In the genomic region with DNA sequence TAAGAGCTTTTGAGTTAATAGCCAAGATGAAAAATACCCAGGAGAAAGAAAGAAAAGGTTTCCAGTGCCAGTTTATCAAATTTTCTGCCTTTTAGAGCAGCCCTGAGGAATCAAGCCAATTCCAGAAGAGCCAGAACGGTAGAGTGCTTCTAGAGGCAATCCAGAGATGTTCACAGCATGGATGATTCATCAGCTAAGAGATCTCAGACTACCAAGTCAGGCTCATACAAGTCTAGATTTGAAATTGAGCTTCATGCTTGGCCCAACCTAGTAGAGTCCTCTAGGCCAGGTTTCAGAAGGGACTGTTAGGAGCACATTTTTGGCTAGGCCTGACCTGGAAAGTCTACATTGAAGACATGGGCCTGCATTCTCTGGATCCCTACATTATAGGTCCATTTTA, we compare ENCODE assay signal across 20 cellular contexts. TPM values are rescaled to one million over a fixed set of nuclear protein-coding genes. Genes with fewer than 3 reads are reported as not detected.
DNase-seq lines count a peak whose midpoint lies in the region; ATAC-seq and TF ChIP-seq lines count a peak whose summit lies in the region.
"Had no signal": no experiment of that assay in that cellular context is flagged by ENCODE, and none has a peak within 500 bp of the region (broad histone marks: within the 10 kb centered on the region; RNA-seq: fewer than 3 reads in every experiment).

No MANE protein-coding gene starts in this region.

- H3K9me3 ChIP-seq in mammary epithelial cell (replicated peaks; ENCODE audit: insufficient read depth, low read length) = no peaks in the 10 kb centered on the region
- no peaks in the 10 kb centered on the region for H3K9me3 ChIP-seq in CD8-positive, alpha-beta memory T cell (ENCODE audit: low read length)
- H3K9me3 ChIP-seq: Peyer's patch had no signal

- no peak for ATAC-seq in stimulated activated naive CD8-positive, alpha-beta T cell treated with anti-CD3 and anti-CD28 coated beads, Interleukin-15, Interleukin-2, amounts not matched to agents 100 U/mL and 50 U/mL, for 24 hours
- ATAC-seq in HG03457 (IDR thresholded peaks at IDR 0.05; ENCODE audit: unreplicated experiment) (no peak), GM21447 (IDR thresholded peaks at IDR 0.05; ENCODE audit: unreplicated experiment) (no peak)

- no peak overlapping the region for H3K9ac ChIP-seq in mammary epithelial cell (ENCODE audit: insufficient read depth, low read length)

- no peaks in the 10 kb centered on the region for H3K27me3 ChIP-seq in mammary epithelial cell (ENCODE audit: insufficient read depth, low read length)
- H3K27me3 ChIP-seq in CD8-positive, alpha-beta memory T cell (ENCODE audit: insufficient read depth, low read length, poor library complexity, severe bottlenecking) = no peaks in the 10 kb centered on the region
- H3K27me3 ChIP-seq: Peyer's patch had no signal

- BruUV-seq in mammary epithelial cell (replicated peaks; lab: Mats Ljungman, UMichigan) = no TSS peak

- H3K36me3 Mint-ChIP-seq in stimulated activated naive CD8-positive, alpha-beta T cell treated with anti-CD3 and anti-CD28 coated beads, Interleukin-15, Interleukin-2, amounts not matched to agents 100 ng/mL and 50 ng/mL, for 24 hours (ENCODE audit: low read depth) = peaks cover 45% of the 10 kb centered on the region
- H3K36me3 Mint-ChIP-seq in CD8-positive, alpha-beta memory T cell = peaks cover 19 to 84% (median 24%) of the 10 kb centered on the region in 3 donors

- 8% methylated on average over 1 of the region's 1 CpG for WGBS in mammary epithelial cell (ENCODE audit: low coverage, missing lambda C conversion rate)

- peak overlapping the region; percentile 9 for H3K27ac Mint-ChIP-seq in stimulated activated naive CD8-positive, alpha-beta T cell treated with anti-CD3 and anti-CD28 coated beads, Interleukin-15, Interleukin-2, amounts not matched to agents 100 ng/mL and 50 ng/mL, for 24 hours
- no peak overlapping the region for H3K27ac Mint-ChIP-seq in CD8-positive, alpha-beta memory T cell

- no peak for TF ChIP-seq CTCF in mammary epithelial cell (conservative IDR thresholded peaks at IDR 0.05 in 1 of 2, IDR thresholded peaks at IDR 0.05 in 1 of 2; ENCODE audit: extremely low read depth in 1 of 2, insufficient read depth in 1 of 2, low read depth in 1 of 2, low read length in 2 of 2)

- no peak overlapping the region for H3K27ac ChIP-seq in mammary epithelial cell (ENCODE audit: insufficient read depth, low read depth, low read length)
- H3K27ac ChIP-seq in CD8-positive, alpha-beta memory T cell (ENCODE audit: low read depth, low read length) = no peak overlapping the region
- H3K27ac ChIP-seq: Peyer's patch had no signal

- POLR2A ChIA-PET in CD8-positive, alpha-beta memory T cell (lab: Charles Lee) = no interaction called here

- H3K4me3 Mint-ChIP-seq in stimulated activated naive CD8-positive, alpha-beta T cell treated with anti-CD3 and anti-CD28 coated beads, Interleukin-15, Interleukin-2, amounts not matched to agents 100 ng/mL and 50 ng/mL, for 24 hours = no peak overlapping the region
- no peak overlapping the region for H3K4me3 Mint-ChIP-seq in CD8-positive, alpha-beta memory T cell

- CTCF ChIA-PET in mammary epithelial cell (lab: Charles Lee; ENCODE audit: low non-redundant PET) = no interaction called here
- CTCF ChIA-PET in CD8-positive, alpha-beta memory T cell (lab: Charles Lee) = no interaction called here

- no peak overlapping the region for H3K4me2 ChIP-seq in mammary epithelial cell (ENCODE audit: insufficient read depth, low read depth, low read length)

- no peaks in the 10 kb centered on the region for H3K9me3 Mint-ChIP-seq in stimulated activated naive CD8-positive, alpha-beta T cell treated with anti-CD3 and anti-CD28 coated beads, Interleukin-15, Interleukin-2, amounts not matched to agents 100 ng/mL and 50 ng/mL, for 24 hours
- H3K9me3 Mint-ChIP-seq in CD8-positive, alpha-beta memory T cell = no peaks in the 10 kb centered on the region

- intact Hi-C loops in mammary epithelial cell (cut with micrococcal nuclease) = no loop called here

- no peaks in the 10 kb centered on the region for H3K27me3 Mint-ChIP-seq in stimulated activated naive CD8-positive, alpha-beta T cell treated with anti-CD3 and anti-CD28 coated beads, Interleukin-15, Interleukin-2, amounts not matched to agents 100 ng/mL and 50 ng/mL, for 24 hours
- peaks cover 0 to 1% of the 10 kb centered on the region in 2 donors for H3K27me3 Mint-ChIP-seq in CD8-positive, alpha-beta memory T cell

- H4K20me1 ChIP-seq in mammary epithelial cell (ENCODE audit: insufficient read depth, low read length) = no peaks in the 10 kb centered on the region

- dilution Hi-C loops in mammary epithelial cell (cut with HindIII; ENCODE audit: low sequenced_read_pairs) = loop anchor here (5.0 kb wide), 1 partner anchor 105 kb away; no protein-coding TSS in a partner anchor

- peaks cover 15% of the 10 kb centered on the region for H3K4me1 Mint-ChIP-seq in stimulated activated naive CD8-positive, alpha-beta T cell treated with anti-CD3 and anti-CD28 coated beads, Interleukin-15, Interleukin-2, amounts not matched to agents 100 ng/mL and 50 ng/mL, for 24 hours (ENCODE audit: low read depth)
- H3K4me1 Mint-ChIP-seq in CD8-positive, alpha-beta memory T cell = peaks cover 10 to 27% (median 20%) of the 10 kb centered on the region in 3 donors

- H3K79me2 ChIP-seq in mammary epithelial cell (ENCODE audit: insufficient read depth, low read length) = peaks cover 7% of the 10 kb centered on the region

- no peak overlapping the region for H3K4me3 ChIP-seq in mammary epithelial cell (replicated peaks in 1 of 3; ENCODE audit: insufficient read depth in 1 of 3, low read depth in 2 of 3, low read length in 3 of 3)
- H3K4me3 ChIP-seq in CD8-positive, alpha-beta memory T cell (ENCODE audit: low read length) = no peak overlapping the region
- H3K4me3 ChIP-seq: Peyer's patch had no signal

- peaks cover 7% of the 10 kb centered on the region for H3K4me1 ChIP-seq in mammary epithelial cell (ENCODE audit: insufficient read depth, low read length)
- no peaks in the 10 kb centered on the region for H3K4me1 ChIP-seq in CD8-positive, alpha-beta memory T cell (ENCODE audit: insufficient read depth, low read length)
- H3K4me1 ChIP-seq: Peyer's patch had no signal

- in situ Hi-C loops in mammary epithelial cell (cut with MboI; ENCODE audit: low sequenced_read_pairs in 2 of 2) = no loop called here

- H3K36me3 ChIP-seq in mammary epithelial cell (ENCODE audit: insufficient read depth, low read length) = no peaks in the 10 kb centered on the region
- H3K36me3 ChIP-seq in CD8-positive, alpha-beta memory T cell (ENCODE audit: insufficient read depth, low read length) = peaks cover 18% of the 10 kb centered on the region

- H2AFZ ChIP-seq in mammary epithelial cell (ENCODE audit: low read depth, low read length) = no peak overlapping the region

- no peak for DNase-seq in stimulated activated naive CD8-positive, alpha-beta T cell treated with anti-CD3 and anti-CD28 coated beads, Interleukin-15, Interleukin-2, amounts not matched to agents 100 U/mL and 50 U/mL, for 24 hours
- DNase-seq in mammary epithelial cell = peak; percentile 66
- DNase-seq in iris pigment epithelial cell (ENCODE audit: low read depth) = peak; percentile 40
- DNase-seq in H4 (ENCODE audit: low spot score) = no peak
- DNase-seq in CD8-positive, alpha-beta memory T cell = no peak
- DNase-seq: AML-193, DMS79, GDM1, GOT3, MM.1S, NCI-H1105, NCI-H187 treated with DMSO at 0.1 percent for 48 hours, NCI-H2171, NCI-H82, Peyer's patch, SHP77 treated with DMSO at 0.1 percent for 48 hours had no signal

RNA-seq across cellular contexts. Expression of gene WDR48, which starts 15.5 kb away (rescaled TPM):
- 10 to 100 TPM; 28.8 to 31.6 TPM for total RNA-seq in mammary epithelial cell
- 11.7 TPM for polyA plus RNA-seq in mammary epithelial cell
- polyA minus RNA-seq in mammary epithelial cell = 8.3 TPM
- 11.3 and 18.7 TPM in 2 replicates for total RNA-seq in H4 (2014; rRNA removed; shearing (Covaris generic))
- 10 to 100 TPM; 44.7 to 46.3 TPM for total RNA-seq in CD8-positive, alpha-beta memory T cell
- 44.7 TPM for polyA plus RNA-seq in CD8-positive, alpha-beta memory T cell

RNA-seq across cellular contexts. Expression of gene SCN11A, which starts 15.5 kb away (rescaled TPM):
- total RNA-seq in mammary epithelial cell = not detected
- not detected for polyA plus RNA-seq in mammary epithelial cell
- not detected for polyA minus RNA-seq in mammary epithelial cell
- total RNA-seq in H4 (2014; rRNA removed; shearing (Covaris generic)) = not detected in 2 replicates
- total RNA-seq in CD8-positive, alpha-beta memory T cell = under 1 TPM; 0.07 to 0.09 TPM
- polyA plus RNA-seq in CD8-positive, alpha-beta memory T cell = not detected
- total RNA-seq: NCI-H460 had no signal

RNA-seq across cellular contexts. Expression of gene GORASP1, which starts 40.1 kb away (rescaled TPM):
- total RNA-seq in mammary epithelial cell = 10 to 100 TPM; 47.0 to 51.3 TPM
- 37.7 TPM for polyA plus RNA-seq in mammary epithelial cell
- polyA minus RNA-seq in mammary epithelial cell = 73.7 TPM
- 12.3 and 24.4 TPM in 2 replicates for total RNA-seq in H4 (2014; rRNA removed; shearing (Covaris generic))
- 10 to 100 TPM; 21.6 to 22.8 TPM for total RNA-seq in CD8-positive, alpha-beta memory T cell
- polyA plus RNA-seq in CD8-positive, alpha-beta memory T cell = 16.9 TPM

RNA-seq across cellular contexts. Expression of gene TTC21A, which starts 40.2 kb away (rescaled TPM):
- 1 to 10 TPM; 5.2 to 5.7 TPM for total RNA-seq in mammary epithelial cell
- 1.3 TPM for polyA plus RNA-seq in mammary epithelial cell
- polyA minus RNA-seq in mammary epithelial cell = not detected
- total RNA-seq in H4 (2014; rRNA removed; shearing (Covaris generic)) = 0.25 and 0.35 TPM in 2 replicates
- total RNA-seq in CD8-positive, alpha-beta memory T cell = 1 to 10 TPM in 1 of 2 experiments, under 1 TPM in 1; 0.80 to 1.1 TPM
- 0.67 TPM for polyA plus RNA-seq in CD8-positive, alpha-beta memory T cell

Comparison
In these comparisons a context has a peak if more than half of its experiments do, and no peak if none do; other contexts are left out.
1. DNase-seq: peak in mammary epithelial cell (single experiment) and iris pigment epithelial cell (single experiment); none in stimulated activated naive CD8-positive, alpha-beta T cell treated with anti-CD3 and anti-CD28 coated beads, Interleukin-15, Interleukin-2, amounts not matched to agents 100 U/mL and 50 U/mL, for 24 hours (single experiment), H4 (single experiment) and CD8-positive, alpha-beta memory T cell (0 of 5).